Comparison of ENCODE assay signal across 1 cellular context in genomic region chr2:74603282-74604000, GRCh38.
TF ChIP-seq lines count a peak whose summit lies in the region.

No MANE protein-coding gene starts in this region.

TF ChIP-seq in IMR-90, 13 proteins besides CTCF, POLR2A, EP300 and RAD21:
- TF ChIP-seq MAZ (IDR thresholded peaks at IDR 0.05; ENCODE audit: borderline replicate concordance, low read depth, low read length) (no peak), RCOR1 (IDR thresholded peaks at IDR 0.05; ENCODE audit: insufficient replicate concordance, low read length) (no peak), CEBPB (IDR thresholded peaks at IDR 0.05; ENCODE audit: low read depth, low read length) (peak; percentile 83), USF2 (IDR thresholded peaks at IDR 0.05; ENCODE audit: low read depth, low read length) (no peak)
